In the genomic region with DNA sequence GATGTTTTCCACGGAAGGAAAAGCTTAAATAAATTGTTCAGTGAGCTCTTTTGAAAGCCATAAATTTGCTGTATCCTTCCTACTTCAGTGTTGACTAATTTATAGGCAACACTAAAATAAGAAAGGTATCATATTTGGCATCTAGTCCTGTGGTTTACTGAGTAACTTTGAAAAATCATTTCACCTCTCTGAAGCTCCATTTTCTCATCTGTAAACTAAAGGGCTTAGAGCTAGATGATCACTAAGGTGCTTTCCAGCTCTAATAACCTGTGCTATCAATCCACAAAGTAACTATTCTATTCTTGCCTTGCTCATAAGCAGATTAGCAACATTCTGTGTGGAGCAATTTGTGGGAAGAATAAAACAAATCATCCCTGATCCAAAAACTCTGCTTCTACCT, we compare ENCODE assay signal across 25 cellular contexts. TPM values are rescaled to one million over a fixed set of nuclear protein-coding genes. Genes with fewer than 3 reads are reported as not detected.
DNase-seq lines count a peak whose midpoint lies in the region; ATAC-seq and TF ChIP-seq lines count a peak whose summit lies in the region.
"Had no signal": no experiment of that assay in that cellular context is flagged by ENCODE, and none has a peak within 500 bp of the region (broad histone marks: within the 10 kb centered on the region; RNA-seq: fewer than 3 reads in every experiment).

No MANE protein-coding gene starts in this region.

- no peaks in the 10 kb centered on the region for H3K9me3 ChIP-seq in T-helper 17 cell (ENCODE audit: control insufficient read depth, low read length, poor library complexity, severe bottlenecking)
- H3K9me3 ChIP-seq: BLaER1 treated with 17β-estradiol and CSF1 and Interleukin-3, amounts not matched to agents 10 nM and 100 nM; SJCRH30 had no signal

- peaks cover 12% of the 10 kb centered on the region for H3K4me1 Mint-ChIP-seq in activated CD4-positive, alpha-beta T cell treated with anti-CD3 and anti-CD28 coated beads for 36 hours
- H3K4me1 Mint-ChIP-seq in T-helper 17 cell (peaks cover 12% of the 10 kb centered on the region), chondrocyte (ENCODE audit: low read depth) (peaks cover 21% of the 10 kb centered on the region), nephron progenitor cell (peaks cover 19% of the 10 kb centered on the region)
- H3K4me1 Mint-ChIP-seq in stimulated activated effector memory CD8-positive, alpha-beta T cell treated with anti-CD3 and anti-CD28 coated beads, Interleukin-12 subunit alpha, Interleukin-12 subunit beta, amount 100 ng/mL, for 72 hours = peaks cover 24% of the 10 kb centered on the region
- H3K4me1 Mint-ChIP-seq: CD8-positive, alpha-beta memory T cell had no signal

- no peaks in the 10 kb centered on the region for H3K9me3 Mint-ChIP-seq in activated CD4-positive, alpha-beta T cell treated with anti-CD3 and anti-CD28 coated beads for 36 hours (ENCODE audit: low read depth)
- H3K9me3 Mint-ChIP-seq in stimulated activated effector memory CD8-positive, alpha-beta T cell treated with anti-CD3 and anti-CD28 coated beads, Interleukin-12 subunit alpha, Interleukin-12 subunit beta, amount 100 ng/mL, for 72 hours = no peaks in the 10 kb centered on the region
- H3K9me3 Mint-ChIP-seq in chondrocyte (ENCODE audit: low read depth) (no peaks in the 10 kb centered on the region), nephron progenitor cell (no peaks in the 10 kb centered on the region)
- H3K9me3 Mint-ChIP-seq: CD8-positive, alpha-beta memory T cell; H9; HFFc6 had no signal

- CTCF ChIA-PET in activated CD4-positive, alpha-beta T cell treated with anti-CD3 and anti-CD28 coated beads for 36 hours (lab: Charles Lee) = interaction anchor here (0.8 to 1.1 kb wide), 3 partner anchors 10 to 95 kb away, joined by 3 to 5 read pairs (median 3); no protein-coding TSS in a partner anchor

- intact Hi-C loops in activated CD4-positive, alpha-beta T cell treated with anti-CD3 and anti-CD28 coated beads for 36 hours (cut with DNase I, micrococcal nuclease) = no loop called here

- no peak for DNase-seq in activated CD4-positive, alpha-beta T cell treated with anti-CD3 and anti-CD28 coated beads for 36 hours
- no peak for DNase-seq in activated CD4-positive, alpha-beta T cell treated with anti-CD3 and anti-CD28 coated beads, Interleukin-2, amount 50 U/mL, for 4 hours
- DNase-seq in T-helper 17 cell (no peak), chondrocyte (ENCODE audit: low spot score) (no peak), nephron progenitor cell (no peak)
- no peak for DNase-seq in stimulated activated effector memory CD8-positive, alpha-beta T cell treated with anti-CD3 and anti-CD28 coated beads, Interleukin-12 subunit alpha, Interleukin-12 subunit beta, amount 100 ng/mL, for 72 hours (ENCODE audit: low spot score in 2 of 2)
- DNase-seq: 8988T; Calu3; CD8-positive, alpha-beta memory T cell; DMS53; GF-D8; GM23248; H9; HFFc6; IMR-90; NCI-H1105; NCI-H146; NCI-H2029; NCI-H2171; NCI-H345; NCI-H524; NCI-H774; SJCRH30 had no signal

- H3K27me3 Mint-ChIP-seq in activated CD4-positive, alpha-beta T cell treated with anti-CD3 and anti-CD28 coated beads for 36 hours = no peaks in the 10 kb centered on the region
- H3K27me3 Mint-ChIP-seq in T-helper 17 cell (peaks cover 12% of the 10 kb centered on the region), chondrocyte (ENCODE audit: low read depth) (no peaks in the 10 kb centered on the region), nephron progenitor cell (ENCODE audit: low read depth, poor library complexity) (peaks cover 5% of the 10 kb centered on the region)

- peak overlapping the region; percentile 13 for H3K27ac Mint-ChIP-seq in activated CD4-positive, alpha-beta T cell treated with anti-CD3 and anti-CD28 coated beads for 36 hours
- H3K27ac Mint-ChIP-seq in T-helper 17 cell (peak overlapping the region; percentile 27), chondrocyte (ENCODE audit: unreplicated experiment) (no peak overlapping the region), nephron progenitor cell (no peak overlapping the region)
- H3K27ac Mint-ChIP-seq in stimulated activated effector memory CD8-positive, alpha-beta T cell treated with anti-CD3 and anti-CD28 coated beads, Interleukin-12 subunit alpha, Interleukin-12 subunit beta, amount 100 ng/mL, for 72 hours = no peak overlapping the region
- H3K27ac Mint-ChIP-seq: CD8-positive, alpha-beta memory T cell; H9; HFFc6 had no signal

- no peaks in the 10 kb centered on the region for H3K36me3 Mint-ChIP-seq in activated CD4-positive, alpha-beta T cell treated with anti-CD3 and anti-CD28 coated beads for 36 hours (ENCODE audit: low read depth)
- H3K36me3 Mint-ChIP-seq in T-helper 17 cell (ENCODE audit: low read depth) (peaks cover 2% of the 10 kb centered on the region), chondrocyte (ENCODE audit: low read depth) (no peaks in the 10 kb centered on the region), nephron progenitor cell (ENCODE audit: low read depth) (no peaks in the 10 kb centered on the region)
- H3K36me3 Mint-ChIP-seq in stimulated activated effector memory CD8-positive, alpha-beta T cell treated with anti-CD3 and anti-CD28 coated beads, Interleukin-12 subunit alpha, Interleukin-12 subunit beta, amount 100 ng/mL, for 72 hours = no peaks in the 10 kb centered on the region

- TF ChIP-seq CTCF in chondrocyte (IDR thresholded peaks at IDR 0.05) (no peak), nephron progenitor cell (IDR thresholded peaks at IDR 0.05) (no peak)

- POLR2A ChIA-PET in activated CD4-positive, alpha-beta T cell treated with anti-CD3 and anti-CD28 coated beads for 36 hours (lab: Charles Lee) = interaction anchor here (0.7 kb wide), 1 partner anchor 619 kb away, joined by 3 read pairs; no protein-coding TSS in a partner anchor

- peak; percentile 77 for ATAC-seq in activated CD4-positive, alpha-beta T cell treated with anti-CD3 and anti-CD28 coated beads for 36 hours
- ATAC-seq in HG02610 (IDR thresholded peaks at IDR 0.05; ENCODE audit: unreplicated experiment) (peak; percentile 41), T-helper 17 cell (peak; percentile 32)
- ATAC-seq in stimulated activated effector memory CD8-positive, alpha-beta T cell treated with anti-CD3 and anti-CD28 coated beads, Interleukin-12 subunit alpha, Interleukin-12 subunit beta, amount 100 ng/mL, for 72 hours = peak; percentile 84

- no peak overlapping the region for H3K4me3 Mint-ChIP-seq in activated CD4-positive, alpha-beta T cell treated with anti-CD3 and anti-CD28 coated beads for 36 hours
- H3K4me3 Mint-ChIP-seq in T-helper 17 cell (no peak overlapping the region), chondrocyte (ENCODE audit: unreplicated experiment) (no peak overlapping the region), nephron progenitor cell (no peak overlapping the region)
- no peak overlapping the region for H3K4me3 Mint-ChIP-seq in stimulated activated effector memory CD8-positive, alpha-beta T cell treated with anti-CD3 and anti-CD28 coated beads, Interleukin-12 subunit alpha, Interleukin-12 subunit beta, amount 100 ng/mL, for 72 hours
- H3K4me3 Mint-ChIP-seq: CD8-positive, alpha-beta memory T cell; H9; HFFc6 had no signal

RNA-seq across cellular contexts. Expression of gene MYOM1, which starts 3.6 kb away (rescaled TPM):
- total RNA-seq in activated CD4-positive, alpha-beta T cell treated with anti-CD3 and anti-CD28 coated beads for 36 hours = under 1 TPM; 0.89 to 0.95 TPM
- 1 to 10 TPM in 1 of 2 donors, under 1 TPM in 1; 0.92 to 3.2 TPM for total RNA-seq in T-helper 17 cell
- 1.2 to 1.5 TPM (median 1.5 TPM) in 3 replicates for total RNA-seq in chondrocyte

RNA-seq across cellular contexts. Expression of gene MYL12A, which starts 24.2 kb away (rescaled TPM):
- total RNA-seq in activated CD4-positive, alpha-beta T cell treated with anti-CD3 and anti-CD28 coated beads for 36 hours = 100 to 1,000 TPM; 451 to 485 TPM
- total RNA-seq in T-helper 17 cell (100 to 1,000 TPM; 480 to 500 TPM), chondrocyte (426 to 647 TPM (median 621 TPM) in 3 replicates)

RNA-seq across cellular contexts. Expression of gene MYL12B, which starts 38.6 kb away (rescaled TPM):
- 100 to 1,000 TPM; 282 to 301 TPM for total RNA-seq in activated CD4-positive, alpha-beta T cell treated with anti-CD3 and anti-CD28 coated beads for 36 hours
- total RNA-seq in T-helper 17 cell = 100 to 1,000 TPM; 172 to 178 TPM
- 241 to 327 TPM (median 323 TPM) in 3 replicates for total RNA-seq in chondrocyte

Comparison
In these comparisons a context has a peak if more than half of its experiments do, and no peak if none do; other contexts are left out.
1. ATAC-seq: peak in every context shown above with its lines; median percentile 84 in stimulated activated effector memory CD8-positive, alpha-beta T cell treated with anti-CD3 and anti-CD28 coated beads, Interleukin-12 subunit alpha, Interleukin-12 subunit beta, amount 100 ng/mL, for 72 hours; 77 in activated CD4-positive, alpha-beta T cell treated with anti-CD3 and anti-CD28 coated beads for 36 hours; 41 in HG02610; 32 in T-helper 17 cell.
2. H3K27ac Mint-ChIP-seq: peak in activated CD4-positive, alpha-beta T cell treated with anti-CD3 and anti-CD28 coated beads for 36 hours (single experiment) and T-helper 17 cell (single experiment); none in stimulated activated effector memory CD8-positive, alpha-beta T cell treated with anti-CD3 and anti-CD28 coated beads, Interleukin-12 subunit alpha, Interleukin-12 subunit beta, amount 100 ng/mL, for 72 hours (single experiment), chondrocyte (single experiment) and nephron progenitor cell (single experiment).